ENCODE assay signal across 17 cellular contexts in the genomic region with DNA sequence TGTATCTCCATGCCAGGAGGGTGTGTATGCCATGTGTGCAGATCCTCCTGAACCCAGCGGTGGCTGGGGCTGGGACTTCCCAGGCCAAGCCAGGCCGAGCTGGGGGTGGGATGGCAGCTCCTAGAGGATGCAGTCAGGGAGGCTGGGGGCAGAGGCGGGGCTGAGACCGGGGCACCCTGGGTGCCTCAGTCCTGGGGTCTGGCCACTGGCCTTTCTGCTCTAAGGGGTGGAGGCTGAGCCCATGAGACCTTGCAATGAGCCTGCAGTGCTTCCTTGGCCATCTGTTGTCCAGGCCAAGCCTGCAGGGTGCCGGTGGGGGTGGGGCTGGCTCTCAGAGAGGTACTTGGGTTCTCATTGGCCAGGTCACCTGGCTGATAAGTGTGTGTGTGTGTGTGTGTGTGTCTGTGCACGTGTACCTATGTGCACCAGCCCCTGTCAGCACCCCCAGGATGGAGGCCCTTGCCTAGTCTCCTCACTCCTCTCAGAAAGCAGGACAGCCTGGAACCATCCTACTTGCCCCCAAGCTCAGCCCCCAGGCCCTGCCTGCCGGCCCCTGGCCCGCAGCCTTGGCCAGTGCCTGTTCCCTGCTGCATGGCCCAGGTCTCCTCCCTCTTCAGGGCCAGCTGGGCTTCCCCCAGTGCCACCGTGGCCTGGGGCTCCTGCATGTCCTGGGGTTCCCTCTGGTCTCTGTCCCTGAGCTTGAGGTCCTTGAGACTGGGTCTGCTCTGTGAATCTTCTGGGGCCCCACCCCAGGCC. TPM values are rescaled to one million over a fixed set of nuclear protein-coding genes. Genes with fewer than 3 reads are reported as not detected.
DNase-seq lines count a peak whose midpoint lies in the region; ATAC-seq and TF ChIP-seq lines count a peak whose summit lies in the region.
"Had no signal": no experiment of that assay in that cellular context is flagged by ENCODE, and none has a peak within 500 bp of the region (broad histone marks: within the 10 kb centered on the region; RNA-seq: fewer than 3 reads in every experiment).

No MANE protein-coding gene starts in this region.

- H2BK20ac ChIP-seq in H9 (ENCODE audit: low read depth, low read length, poor library complexity, severe bottlenecking), result no peak overlapping the region

- H3K4me3 ChIP-seq in PC-9, result no peak overlapping the region
- H3K4me3 ChIP-seq in right lobe of liver, result no peak overlapping the region
- no peak overlapping the region for H3K4me3 ChIP-seq in naive thymus-derived CD4-positive, alpha-beta T cell (ENCODE audit: low read length)
- H3K4me3 ChIP-seq: pancreas had no signal

- WGBS in H9 (ENCODE audit: extremely low coverage, insufficient read length, low lambda C conversion rate), result no CpG with 5 or more reads among the region's 9 CpGs
- WGBS in right lobe of liver (ENCODE audit: insufficient coverage, low coverage, low lambda C conversion rate, missing lambda C conversion rate), result 20% methylated on average over 1 of the region's 9 CpGs

- no peak overlapping the region for H2BK120ac ChIP-seq in H9 (ENCODE audit: low read depth, low read length, poor library complexity, severe bottlenecking)

- peaks cover 4% of the 10 kb centered on the region for H3K23me2 ChIP-seq in H9 (ENCODE audit: insufficient read length, low read depth, low read length, poor library complexity, severe bottlenecking)

- CTCF ChIA-PET in PC-9 (lab: Charles Lee), result no interaction called here
- CTCF ChIA-PET in naive thymus-derived CD4-positive, alpha-beta T cell (lab: Charles Lee), result no interaction called here

- H3K9me2 ChIP-seq in PC-9 (ENCODE audit: insufficient read depth), result no peaks in the 10 kb centered on the region

- H2BK5ac ChIP-seq in H9 (ENCODE audit: insufficient read length, low read length), result no peak overlapping the region

- H3K4me3 Mint-ChIP-seq in H9, result no peak overlapping the region
- no peak overlapping the region for H3K4me3 Mint-ChIP-seq in naive thymus-derived CD4-positive, alpha-beta T cell
- H3K4me3 Mint-ChIP-seq: activated T-helper 17 cell treated with anti-CD3 and anti-CD28 coated beads, Interleukin-2, amount 50 U/mL, for 72 hours; mesothelial cell of epicardium had no signal

- H4K91ac ChIP-seq in H9 (ENCODE audit: insufficient read length, low read depth, low read length), result no peak overlapping the region

- peaks cover 68% of the 10 kb centered on the region for H3F3A ChIP-seq in PC-9 (ENCODE audit: insufficient read depth, low read depth)

- no peak overlapping the region for H3T11ph ChIP-seq in H9 (ENCODE audit: low read length)

- H3K36me3 Mint-ChIP-seq in H9 (ENCODE audit: insufficient read depth in 1 of 3, low read depth in 3 of 3), result no peaks in the 10 kb centered on the region
- H3K36me3 Mint-ChIP-seq in naive thymus-derived CD4-positive, alpha-beta T cell, result no peaks in the 10 kb centered on the region
- H3K36me3 Mint-ChIP-seq: mesothelial cell of epicardium had no signal

- peaks cover 14% of the 10 kb centered on the region for H3K27me3 Mint-ChIP-seq in H9 (ENCODE audit: low read depth)
- H3K27me3 Mint-ChIP-seq in naive thymus-derived CD4-positive, alpha-beta T cell, result peaks cover 0 to 17% (median 4%) of the 10 kb centered on the region in 5 donors

- H3K27ac Mint-ChIP-seq in H9, result no peak overlapping the region
- H3K27ac Mint-ChIP-seq in naive thymus-derived CD4-positive, alpha-beta T cell, result no peak overlapping the region
- H3K27ac Mint-ChIP-seq: activated T-helper 17 cell treated with anti-CD3 and anti-CD28 coated beads, Interleukin-2, amount 50 U/mL, for 72 hours; mesothelial cell of epicardium had no signal

- TF ChIP-seq CTCF in H9 (conservative IDR thresholded peaks at IDR 0.05), result no peak
- no peak for TF ChIP-seq CTCF in PC-9 (conservative IDR thresholded peaks at IDR 0.05)
- no peak for TF ChIP-seq CTCF in right lobe of liver (IDR thresholded peaks at IDR 0.05)

- H3K27me3 ChIP-seq in H9 (ENCODE audit: insufficient read depth, low read length) (no peaks in the 10 kb centered on the region), PC-9 (ENCODE audit: insufficient read depth, low read depth) (no peaks in the 10 kb centered on the region), right lobe of liver (no peaks in the 10 kb centered on the region)
- H3K27me3 ChIP-seq in naive thymus-derived CD4-positive, alpha-beta T cell (ENCODE audit: control insufficient read depth in 2 of 2, insufficient read depth in 2 of 2, low read length in 2 of 2), result no peaks in the 10 kb centered on the region
- H3K27me3 ChIP-seq: pancreas had no signal

- peak overlapping the region; percentile 55; the same call in 1 of the 2 replicates for H3K14ac ChIP-seq in H9 (ENCODE audit: insufficient read depth, low read length)

- BruUV-seq in PC-9 (replicated peaks; lab: Mats Ljungman, UMichigan), result no TSS peak

- H3K79me2 ChIP-seq in H9 (ENCODE audit: insufficient read depth, low read length) (no peaks in the 10 kb centered on the region), PC-9 (ENCODE audit: low read depth) (no peaks in the 10 kb centered on the region)

- intact Hi-C loops in PC-9 (cut with micrococcal nuclease; ENCODE audit: unreplicated experiment) (loop anchor here (1.0 kb wide), 1 partner anchor 222 kb away; a partner anchor contains a TSS), right lobe of liver (cut with DNase I) (no loop called here)
- intact Hi-C loops in naive thymus-derived CD4-positive, alpha-beta T cell (cut with micrococcal nuclease), result no loop called here

- TF ChIP-seq POLR2A in right lobe of liver (IDR thresholded peaks at IDR 0.05), result no peak

- H3K4me1 Mint-ChIP-seq in H9, result peaks cover 23 to 44% of the 10 kb centered on the region in 2 experiments
- H3K4me1 Mint-ChIP-seq in naive thymus-derived CD4-positive, alpha-beta T cell, result peaks cover 0 to 15% (median 7%) of the 10 kb centered on the region in 7 donors

- H4K8ac ChIP-seq in H9 (replicated peaks; ENCODE audit: insufficient read length, low read depth, low read length), result no peak overlapping the region

- no peak overlapping the region for H3K18ac ChIP-seq in H9 (ENCODE audit: insufficient read length, low read depth, low read length)

- POLR2A ChIA-PET in PC-9 (lab: Charles Lee; ENCODE audit: unreplicated experiment), result no interaction called here
- POLR2A ChIA-PET in naive thymus-derived CD4-positive, alpha-beta T cell (lab: Charles Lee), result no interaction called here

- no peak overlapping the region for H2AK5ac ChIP-seq in H9 (ENCODE audit: insufficient read length, low read length)

- H3K4me1 ChIP-seq in H9 (ENCODE audit: insufficient read depth, low read length), result peaks cover 6% of the 10 kb centered on the region
- H3K4me1 ChIP-seq in PC-9 (replicated peaks; ENCODE audit: insufficient read depth), result peaks cover 85% of the 10 kb centered on the region
- H3K4me1 ChIP-seq in right lobe of liver, result peaks cover 0 to 58% (median 15%) of the 10 kb centered on the region in 4 donors
- no peaks in the 10 kb centered on the region for H3K4me1 ChIP-seq in naive thymus-derived CD4-positive, alpha-beta T cell (ENCODE audit: control insufficient read depth in 2 of 2, insufficient read depth in 2 of 2, low read length in 2 of 2)

- DNase-seq in H9 (no peak), PC-9 (peak in 1 of 2 experiments; percentile 44), right lobe of liver (no peak), NAMALWA (ENCODE audit: low spot score) (no peak)
- DNase-seq in naive thymus-derived CD4-positive, alpha-beta T cell, result no peak
- DNase-seq: amygdala, DMS153, glutamatergic neuron, NCI-H2029 had no signal

- no peaks in the 10 kb centered on the region for H3K79me1 ChIP-seq in H9 (ENCODE audit: insufficient read depth, low read depth, low read length, poor library complexity, severe bottlenecking)

- H3K9me3 Mint-ChIP-seq in H9, result no peaks in the 10 kb centered on the region
- peaks cover 0 to 1% (median 0%) of the 10 kb centered on the region in 11 donors for H3K9me3 Mint-ChIP-seq in naive thymus-derived CD4-positive, alpha-beta T cell
- H3K9me3 Mint-ChIP-seq: activated T-helper 17 cell treated with anti-CD3 and anti-CD28 coated beads, Interleukin-2, amount 50 U/mL, for 72 hours; mesothelial cell of epicardium had no signal

- H3K9ac ChIP-seq in H9 (ENCODE audit: extremely low read depth, insufficient read length, low read length), result no peak overlapping the region

- no peaks in the 10 kb centered on the region for H4K20me1 ChIP-seq in H9 (ENCODE audit: control insufficient read depth, insufficient read depth, insufficient read length)
- H4K20me1 ChIP-seq in PC-9 (ENCODE audit: insufficient read depth), result no peaks in the 10 kb centered on the region

- H2BK15ac ChIP-seq in H9 (ENCODE audit: low read depth, low read length), result no peak overlapping the region

- H3K56ac ChIP-seq in H9 (ENCODE audit: insufficient read length, low read depth, low read length), result no peak overlapping the region

- peak; percentile 2 to 24 (median 11) for ATAC-seq in right lobe of liver
- no peak for ATAC-seq in HG02870 (IDR thresholded peaks at IDR 0.05; ENCODE audit: unreplicated experiment)
- ATAC-seq in naive thymus-derived CD4-positive, alpha-beta T cell, result no peak
- ATAC-seq: activated T-helper 17 cell treated with anti-CD3 and anti-CD28 coated beads, Interleukin-2, amount 50 U/mL, for 72 hours had no signal

- no peak overlapping the region for H3K4ac ChIP-seq in H9 (ENCODE audit: low read depth, low read length)

- H2BK12ac ChIP-seq in H9 (ENCODE audit: insufficient read length, low read depth, low read length), result no peak overlapping the region

- H3K23ac ChIP-seq in H9 (ENCODE audit: insufficient read length, low read depth, low read length), result no peak overlapping the region

- H3K4me2 ChIP-seq in H9 (ENCODE audit: insufficient read depth, insufficient read length, low read length) (no peak overlapping the region), PC-9 (peak overlapping the region; percentile 88)

- H2AFZ ChIP-seq in H9 (ENCODE audit: low read length), result no peak overlapping the region
- H2AFZ ChIP-seq in PC-9, result no peak overlapping the region

- H3K27ac ChIP-seq in H9 (ENCODE audit: insufficient read length, low read depth, low read length) (no peak overlapping the region), PC-9 (peak overlapping the region; percentile 90), right lobe of liver (peak overlapping the region in 1 of 3 donors; percentile 33)
- no peak overlapping the region for H3K27ac ChIP-seq in naive thymus-derived CD4-positive, alpha-beta T cell (ENCODE audit: low read depth, low read length)
- H3K27ac ChIP-seq: epithelial cell of prostate had no signal

- no peak overlapping the region for H4K5ac ChIP-seq in H9 (ENCODE audit: insufficient read length, low read depth, low read length)

- H3K36me3 ChIP-seq in PC-9 (ENCODE audit: low read depth) (no peaks in the 10 kb centered on the region), right lobe of liver (no peaks in the 10 kb centered on the region)
- H3K36me3 ChIP-seq in naive thymus-derived CD4-positive, alpha-beta T cell (ENCODE audit: control insufficient read depth in 2 of 3, insufficient read depth in 3 of 3, low read length in 3 of 3), result no peaks in the 10 kb centered on the region
- H3K36me3 ChIP-seq: pancreas had no signal

- H3K9me3 ChIP-seq in H9 (ENCODE audit: control insufficient read depth, low read depth, low read length), result no peaks in the 10 kb centered on the region
- H3K9me3 ChIP-seq in PC-9 (ENCODE audit: insufficient read depth, low read depth), result no peaks in the 10 kb centered on the region
- H3K9me3 ChIP-seq in right lobe of liver, result no peaks in the 10 kb centered on the region
- H3K9me3 ChIP-seq in naive thymus-derived CD4-positive, alpha-beta T cell (ENCODE audit: control insufficient read depth in 2 of 3, low read length in 3 of 3), result no peaks in the 10 kb centered on the region
- H3K9me3 ChIP-seq: pancreas had no signal

RNA-seq across cellular contexts. Expression of a gene that starts 10.6 kb away (rescaled TPM):
- total RNA-seq in H9 (2021) (29.3 and 29.7 TPM in 2 replicates), PC-9 (2021) (291 and 366 TPM in 2 replicates), right lobe of liver (100 to 1,000 TPM in 1 of 6 experiments, 10 to 100 TPM in 5; 23.2 to 122 (median 32.6) TPM)
- 100 to 1,000 TPM in 1 of 5 experiments, 10 to 100 TPM in 1, 1 to 10 TPM in 3; 1.1 to 309 (median 5.5) TPM for total RNA-seq in naive thymus-derived CD4-positive, alpha-beta T cell
- not detected for polyA plus RNA-seq in naive thymus-derived CD4-positive, alpha-beta T cell

RNA-seq across cellular contexts. Expression of a gene that starts 18.1 kb away (rescaled TPM):
- total RNA-seq in H9 (2021) (0.39 and 0.42 TPM in 2 replicates), PC-9 (2021) (0.38 and 1.7 TPM in 2 replicates), right lobe of liver (10 to 100 TPM; 34.2 to 87.1 (median 48.1) TPM)
- not detected for total RNA-seq in naive thymus-derived CD4-positive, alpha-beta T cell
- not detected for polyA plus RNA-seq in naive thymus-derived CD4-positive, alpha-beta T cell
- total RNA-seq: activated T-helper 17 cell treated with anti-CD3 and anti-CD28 coated beads, Interleukin-2, amount 50 U/mL, for 72 hours; MCF 10A; mesothelial cell of epicardium had no signal
- polyA plus RNA-seq: keratinocyte had no signal

RNA-seq across cellular contexts. Expression of a gene that starts 28.7 kb away (rescaled TPM):
- total RNA-seq in H9 (2021), result not detected in 2 replicates
- total RNA-seq in PC-9 (2021), result 0.52 and 0.78 TPM in 2 replicates
- not detected for total RNA-seq in right lobe of liver
- total RNA-seq in naive thymus-derived CD4-positive, alpha-beta T cell, result not detected
- polyA plus RNA-seq in naive thymus-derived CD4-positive, alpha-beta T cell, result not detected
- total RNA-seq: activated T-helper 17 cell treated with anti-CD3 and anti-CD28 coated beads, Interleukin-2, amount 50 U/mL, for 72 hours; HT-29; MCF 10A; mesothelial cell of epicardium; pancreas had no signal
- polyA plus RNA-seq: keratinocyte, pancreas had no signal

RNA-seq across cellular contexts. Expression of a gene that starts 55.3 kb away (rescaled TPM):
- total RNA-seq in H9 (2021), result 97.3 and 103 TPM in 2 replicates
- 203 and 209 TPM in 2 replicates for total RNA-seq in PC-9 (2021)
- total RNA-seq in right lobe of liver, result 10 to 100 TPM; 38.4 to 55.5 (median 43.0) TPM
- 10 to 100 TPM in 1 of 5 experiments, 1 to 10 TPM in 3, under 1 TPM in 1; 0.87 to 16.0 (median 5.5) TPM for total RNA-seq in naive thymus-derived CD4-positive, alpha-beta T cell
- polyA plus RNA-seq in naive thymus-derived CD4-positive, alpha-beta T cell, result under 1 TPM; 0.34 to 0.43 TPM

Comparison
In these comparisons a context has a peak if more than half of its experiments do, and no peak if none do; other contexts are left out.
1. ATAC-seq: peak in right lobe of liver (4 of 4); none in HG02870 (single experiment) and naive thymus-derived CD4-positive, alpha-beta T cell (single experiment).
2. RNA of a gene that starts 18.1 kb away (total RNA-seq): 34.2 to 87.1 TPM in right lobe of liver; 0.38 to 1.7 TPM in PC-9, 0.39 to 0.42 TPM in H9 and not detected in naive thymus-derived CD4-positive, alpha-beta T cell; every median in the first group is over 10 times any median in the second.